Comparison of ENCODE assay signal across 25 cellular contexts in the genomic region with DNA sequence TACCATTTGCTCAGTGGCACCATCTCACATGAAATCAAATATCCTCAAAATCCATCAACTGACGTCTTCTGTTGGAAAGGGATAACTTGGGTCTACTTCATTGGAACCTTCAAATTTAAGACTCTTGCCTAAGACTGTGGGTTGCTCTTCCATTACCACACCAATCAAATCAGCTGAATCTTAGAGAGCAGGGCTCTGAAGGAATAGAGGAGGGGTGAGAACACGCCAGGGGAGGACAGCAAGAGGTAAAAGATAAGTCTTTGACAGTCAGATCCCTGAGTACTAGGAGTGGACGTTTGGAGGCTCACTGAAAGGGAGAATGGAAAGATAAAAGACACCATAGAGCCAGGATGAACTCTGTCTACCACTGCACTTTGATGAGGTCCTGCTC.
"Had no signal": no experiment of that assay in that cellular context is flagged by ENCODE, and none has a peak within 500 bp of the region (broad histone marks: within the 10 kb centered on the region; RNA-seq: fewer than 3 reads in every experiment).

No MANE protein-coding gene starts in this region.

- H3K27ac ChIP-seq: colonic mucosa, esophagus squamous epithelium, gastrocnemius medialis, left lung, thoracic aorta had no signal

- H3K9me3 Mint-ChIP-seq: type B pancreatic cell had no signal

- H3K27me3 ChIP-seq: colonic mucosa, esophagus squamous epithelium, gastrocnemius medialis, left lung had no signal

- H3K4me2 ChIP-seq: smooth muscle cell had no signal

- ATAC-seq: activated CD4-positive, alpha-beta T cell treated with anti-CD3 and anti-CD28 coated beads for 36 hours; gastrocnemius medialis; WTC11 had no signal

- H3K9me3 ChIP-seq: colonic mucosa, esophagus squamous epithelium, gastrocnemius medialis, thoracic aorta had no signal

- H3K36me3 ChIP-seq: colonic mucosa, esophagus squamous epithelium, gastrocnemius medialis, left lung, thoracic aorta had no signal

- H3K36me3 Mint-ChIP-seq: activated CD4-positive, alpha-beta memory T cell treated with anti-CD3 and anti-CD28 coated beads for 36 hours; activated naive CD8-positive, alpha-beta T cell treated with anti-CD3 and anti-CD28 coated beads, Interleukin-2, amount 10 ng/mL, durations not matched to agents 7 days and 5 days; natural killer cell; type B pancreatic cell; WTC11 had no signal

- DNase-seq: activated CD4-positive, alpha-beta memory T cell treated with anti-CD3 and anti-CD28 coated beads for 36 hours; activated CD4-positive, alpha-beta T cell treated with anti-CD3 and anti-CD28 coated beads for 36 hours; activated effector memory CD4-positive, alpha-beta T cell treated with Interleukin-2 at 50 U/mL for 16 hours; activated naive CD4-positive, alpha-beta T cell treated with anti-CD3 and anti-CD28 coated beads for 36 hours; activated naive CD8-positive, alpha-beta T cell treated with anti-CD3 and anti-CD28 coated beads, Interleukin-2, amount 10 ng/mL, durations not matched to agents 7 days and 5 days; activated T-cell treated with anti-CD3 and anti-CD28 coated beads, Interleukin-2, amount 50 U/mL, for 48 hours; amniotic stem cell; colonic mucosa; endodermal cell; esophagus squamous epithelium; gastrocnemius medialis; hippocampal formation; kidney glomerular epithelial cell; left lung; natural killer cell; stimulated activated CD4-positive, alpha-beta T cell treated with anti-CD3 and anti-CD28 coated beads, Interleukin-15, amount 100 ng/mL, for 24 hours; stimulated activated CD4-positive, alpha-beta T cell treated with anti-CD3 and anti-CD28 coated beads, Interleukin-2, amount 100 ng/mL, for 48 hours; stimulated activated CD8-positive, alpha-beta memory T cell treated with anti-CD3 and anti-CD28 coated beads, Interleukin-4, amount 100 ng/mL, for 48 hours; stimulated activated naive CD4-positive, alpha-beta T cell treated with Interleukin-2 at 50 U/mL for 16 hours; T-helper 9 cell had no signal

- H3K4me3 ChIP-seq: colonic mucosa, esophagus squamous epithelium, gastrocnemius medialis, left lung, smooth muscle cell, thoracic aorta had no signal

- H3K4me3 Mint-ChIP-seq: activated CD4-positive, alpha-beta memory T cell treated with anti-CD3 and anti-CD28 coated beads for 36 hours; activated CD4-positive, alpha-beta T cell treated with anti-CD3 and anti-CD28 coated beads for 36 hours; activated naive CD4-positive, alpha-beta T cell treated with anti-CD3 and anti-CD28 coated beads for 36 hours; activated naive CD8-positive, alpha-beta T cell treated with anti-CD3 and anti-CD28 coated beads, Interleukin-2, amount 10 ng/mL, durations not matched to agents 7 days and 5 days; endodermal cell; natural killer cell; type B pancreatic cell; WTC11 had no signal

- FAIRE-seq: bronchial epithelial cell had no signal

- H3K4me1 Mint-ChIP-seq: activated CD4-positive, alpha-beta T cell treated with anti-CD3 and anti-CD28 coated beads for 36 hours; activated naive CD8-positive, alpha-beta T cell treated with anti-CD3 and anti-CD28 coated beads, Interleukin-2, amount 10 ng/mL, durations not matched to agents 7 days and 5 days; endodermal cell; natural killer cell; WTC11 had no signal

- H3K27me3 Mint-ChIP-seq: activated CD4-positive, alpha-beta memory T cell treated with anti-CD3 and anti-CD28 coated beads for 36 hours; type B pancreatic cell had no signal

- H3K27ac Mint-ChIP-seq: activated CD4-positive, alpha-beta memory T cell treated with anti-CD3 and anti-CD28 coated beads for 36 hours; activated CD4-positive, alpha-beta T cell treated with anti-CD3 and anti-CD28 coated beads for 36 hours; activated naive CD4-positive, alpha-beta T cell treated with anti-CD3 and anti-CD28 coated beads for 36 hours; activated naive CD8-positive, alpha-beta T cell treated with anti-CD3 and anti-CD28 coated beads, Interleukin-2, amount 10 ng/mL, durations not matched to agents 7 days and 5 days; endodermal cell; natural killer cell; type B pancreatic cell; WTC11 had no signal

- H3K4me1 ChIP-seq: colonic mucosa, esophagus squamous epithelium, gastrocnemius medialis, left lung had no signal
